8 cellular contexts compared by ENCODE assay signal in genomic region chr16:84617631-84618427, GRCh38. TPM values are rescaled to one million over a fixed set of nuclear protein-coding genes. Genes with fewer than 3 reads are reported as not detected.
DNase-seq lines count a peak whose midpoint lies in the region; ATAC-seq, FAIRE-seq and TF ChIP-seq lines count a peak whose summit lies in the region.

COTL1 (minus strand) TSS chr16:84618078; CDS start chr16:84617914, 164 bp downstream.

- H3K36me3 Mint-ChIP-seq in T-helper 17 cell (ENCODE audit: low read depth) = peaks cover 7% of the 10 kb centered on the region

- peak within 1 kb of the TSS; percentile 52 to 76 for H3K4me3 ChIP-seq in right atrium auricular region

- ATAC-seq in HG02885 (IDR thresholded peaks at IDR 0.05; ENCODE audit: poor library complexity, unreplicated experiment) = peak; percentile 82
- ATAC-seq in T-helper 17 cell = peak; percentile 90

- no peaks in the 10 kb centered on the region for H3K27me3 ChIP-seq in right atrium auricular region

- TF ChIP-seq POLR2A in GM15510 (IDR thresholded peaks at IDR 0.05; ENCODE audit: borderline replicate concordance, extremely low read depth, insufficient read length) = peak; percentile 92

- peak; percentile 48 to 89 for DNase-seq in NCI-H187 (lab: John Stamatoyannopoulos, UW)
- peak; percentile 86 to 91 (median 91) for DNase-seq in T-helper 17 cell
- DNase-seq in amygdala (lab: John Stamatoyannopoulos, UW) = peak in 55 of 56 donors; percentile 34 to 96 (median 87)
- peak; percentile 98 for DNase-seq in right atrium auricular region (ENCODE audit: low spot score)
- peak; percentile 81 for DNase-seq in pulmonary artery endothelial cell (ENCODE audit: low read depth, low spot score)
- DNase-seq in urothelium cell line (ENCODE audit: low spot score) = peak; percentile 96

- H3K4me3 Mint-ChIP-seq in T-helper 17 cell = peak within 1 kb of the TSS; percentile 99

- peaks cover 0 to 28% of the 10 kb centered on the region in 2 donors for H3K4me1 ChIP-seq in right atrium auricular region

- H3K4me1 Mint-ChIP-seq in T-helper 17 cell = peaks cover 50% of the 10 kb centered on the region

- H3K27ac ChIP-seq in right atrium auricular region = peak within 1 kb of the TSS; percentile 61 to 62

- no peaks in the 10 kb centered on the region for H3K36me3 ChIP-seq in right atrium auricular region

- no peaks in the 10 kb centered on the region for H3K9me3 ChIP-seq in T-helper 17 cell (ENCODE audit: control insufficient read depth, low read length, poor library complexity, severe bottlenecking)
- H3K9me3 ChIP-seq in right atrium auricular region = no peaks in the 10 kb centered on the region

- FAIRE-seq in urothelium cell line (lab: Jason Lieb, UNC) = no peak

- H3K27me3 Mint-ChIP-seq in T-helper 17 cell = no peaks in the 10 kb centered on the region

- no peak for TF ChIP-seq CTCF in right atrium auricular region (IDR thresholded peaks at IDR 0.05)

- H3K27ac Mint-ChIP-seq in T-helper 17 cell = peak within 1 kb of the TSS; percentile 99

RNA-seq across cellular contexts. Expression of gene COTL1, which starts in this region (rescaled TPM):
- total RNA-seq in T-helper 17 cell = 100 to 1,000 TPM; 287 to 328 TPM
- total RNA-seq in right atrium auricular region = 10 to 100 TPM in 1 of 2 donors, 1 to 10 TPM in 1; 8.0 to 27.1 TPM
- total RNA-seq in pulmonary artery endothelial cell = 124 and 172 TPM in 2 replicates

Comparison
In these comparisons a context has a peak if more than half of its experiments do, and no peak if none do; other contexts are left out.
1. Peak in every context shown above with its lines: DNase-seq, ATAC-seq, H3K4me3 ChIP-seq and H3K27ac ChIP-seq.